Comparison of ENCODE assay signal across 8 cellular contexts in the genomic region with DNA sequence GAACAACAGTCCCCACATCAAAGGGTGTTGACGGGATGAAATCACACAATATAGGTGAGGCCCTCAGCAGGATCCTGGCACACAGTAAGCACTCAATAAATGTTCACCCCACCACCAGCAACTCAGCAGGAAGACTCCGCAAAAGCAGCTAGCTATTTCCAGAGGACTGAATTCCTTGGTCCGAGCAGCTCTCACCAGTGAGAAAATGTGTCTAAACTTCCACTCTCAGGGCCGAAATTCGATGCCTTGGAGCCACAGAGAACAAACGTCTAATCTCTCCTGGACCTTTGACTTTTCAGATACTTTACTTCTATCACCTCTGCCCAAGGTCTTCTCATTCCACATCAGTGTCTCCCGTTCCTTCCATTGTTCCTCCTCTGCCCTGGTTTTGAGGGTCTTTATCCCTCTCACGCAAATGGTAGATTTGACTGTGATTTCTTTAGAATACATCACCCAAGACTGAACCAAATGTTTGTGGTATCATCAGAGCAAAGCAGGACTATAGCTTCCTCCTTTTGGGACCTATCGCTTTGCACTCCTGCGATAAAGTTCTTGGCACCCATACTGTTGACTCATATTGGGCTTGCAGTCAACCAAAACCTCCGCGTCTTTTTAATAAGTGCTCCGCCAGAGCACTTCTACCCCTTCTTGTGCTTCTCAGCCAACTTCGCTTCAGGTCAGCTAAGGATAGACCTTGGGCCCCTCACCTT. TPM values are rescaled to one million over a fixed set of nuclear protein-coding genes. Genes with fewer than 3 reads are reported as not detected.
DNase-seq lines count a peak whose midpoint lies in the region; ATAC-seq, FAIRE-seq and TF ChIP-seq lines count a peak whose summit lies in the region.

No MANE protein-coding gene starts in this region.

- H3K27me3 Mint-ChIP-seq in CD14-positive monocyte (ENCODE audit: low read depth in 3 of 3), result no peaks in the 10 kb centered on the region
- peaks cover 5% of the 10 kb centered on the region for H3K27me3 Mint-ChIP-seq in activated naive CD8-positive, alpha-beta T cell treated with anti-CD3 and anti-CD28 coated beads, Interleukin-2, amount 10 ng/mL, durations not matched to agents 7 days and 5 days

- H3K4me1 Mint-ChIP-seq in CD14-positive monocyte, result peaks cover 66% of the 10 kb centered on the region
- H3K4me1 Mint-ChIP-seq in activated naive CD8-positive, alpha-beta T cell treated with anti-CD3 and anti-CD28 coated beads, Interleukin-2, amount 10 ng/mL, durations not matched to agents 7 days and 5 days, result peaks cover 33% of the 10 kb centered on the region

- FAIRE-seq in kidney (lab: Jason Lieb, UNC), result no peak

- H3K9me3 Mint-ChIP-seq in CD14-positive monocyte, result peaks cover 0 to 3% (median 0%) of the 10 kb centered on the region in 7 donors
- no peaks in the 10 kb centered on the region for H3K9me3 Mint-ChIP-seq in activated naive CD8-positive, alpha-beta T cell treated with anti-CD3 and anti-CD28 coated beads, Interleukin-2, amount 10 ng/mL, durations not matched to agents 7 days and 5 days

- ATAC-seq in HG02870 (IDR thresholded peaks at IDR 0.05; ENCODE audit: unreplicated experiment) (peak; percentile 44), HG03521 (IDR thresholded peaks at IDR 0.05; ENCODE audit: unreplicated experiment) (no peak)
- ATAC-seq in activated naive CD8-positive, alpha-beta T cell treated with anti-CD3 and anti-CD28 coated beads, Interleukin-2, amount 10 ng/mL, durations not matched to agents 7 days and 5 days (ENCODE audit: low read depth), result no peak

- intact Hi-C loops in CD14-positive monocyte (cut with micrococcal nuclease), result loop anchor here (2.0 to 5.0 kb wide), 2 partner anchors 47 to 48 kb away; no protein-coding TSS in a partner anchor
- intact Hi-C loops in kidney (cut with DNase I), result no loop called here

- peak overlapping the region; percentile 67 to 81 for H3K4me3 ChIP-seq in kidney (ENCODE audit: low read length in 2 of 2)

- H3K9ac ChIP-seq in kidney (ENCODE audit: low read length in 2 of 2), result peak overlapping the region in 1 of 2 donors; percentile 38

- no peak for TF ChIP-seq CTCF in CD14-positive monocyte (IDR thresholded peaks at IDR 0.05)
- no peak for TF ChIP-seq CTCF in kidney (IDR thresholded peaks at IDR 0.05; ENCODE audit: borderline replicate concordance, extremely low read depth, insufficient read depth)

- peak overlapping the region; percentile 91 to 100 for H3K4me3 Mint-ChIP-seq in CD14-positive monocyte
- H3K4me3 Mint-ChIP-seq in activated naive CD8-positive, alpha-beta T cell treated with anti-CD3 and anti-CD28 coated beads, Interleukin-2, amount 10 ng/mL, durations not matched to agents 7 days and 5 days, result peak overlapping the region; percentile 89

- H3K36me3 Mint-ChIP-seq in CD14-positive monocyte, result peaks cover 5 to 10% of the 10 kb centered on the region in 2 donors
- H3K36me3 Mint-ChIP-seq in activated naive CD8-positive, alpha-beta T cell treated with anti-CD3 and anti-CD28 coated beads, Interleukin-2, amount 10 ng/mL, durations not matched to agents 7 days and 5 days, result peaks cover 13% of the 10 kb centered on the region

- DNase-seq in CD14-positive monocyte (ENCODE audit: low spot score) (peak; percentile 51), kidney (no peak), Ammon's horn (ENCODE audit: low spot score) (no peak)
- DNase-seq in activated naive CD8-positive, alpha-beta T cell treated with anti-CD3 and anti-CD28 coated beads, Interleukin-2, amount 10 ng/mL, durations not matched to agents 7 days and 5 days, result no peak
- DNase-seq in effector CD8-positive, alpha-beta T cell (lab: John Stamatoyannopoulos, UW), result no peak
- DNase-seq in NK-92 treated with Interleukin-12 subunit alpha and Interleukin-12 subunit beta, amount 100 ng/mL, for 24 hours (lab: John Stamatoyannopoulos, UW), result no peak

- no peaks in the 10 kb centered on the region for H3K9me3 ChIP-seq in kidney (ENCODE audit: control insufficient read depth in 1 of 2, low read length in 2 of 2)

- peak overlapping the region; percentile 88 to 99 (median 92) for H3K27ac Mint-ChIP-seq in CD14-positive monocyte
- H3K27ac Mint-ChIP-seq in activated naive CD8-positive, alpha-beta T cell treated with anti-CD3 and anti-CD28 coated beads, Interleukin-2, amount 10 ng/mL, durations not matched to agents 7 days and 5 days, result peak overlapping the region; percentile 80

- H3K4me1 ChIP-seq in kidney (ENCODE audit: control insufficient read depth in 1 of 2, insufficient read depth in 1 of 2, low read depth in 1 of 2, low read length in 2 of 2), result peaks cover 8 to 11% of the 10 kb centered on the region in 2 donors

- no peaks in the 10 kb centered on the region for H3K36me3 ChIP-seq in kidney (ENCODE audit: control insufficient read depth in 1 of 2, insufficient read depth in 2 of 2, low read length in 2 of 2)

- POLR2A ChIA-PET in activated naive CD8-positive, alpha-beta T cell treated with anti-CD3 and anti-CD28 coated beads, Interleukin-2, amount 10 ng/mL, durations not matched to agents 7 days and 5 days (lab: Charles Lee), result interaction anchor here (0.6 to 3.0 kb wide), 4 partner anchors 13 to 277 kb away, joined by 4 to 20 read pairs (median 6); a partner anchor contains a TSS

- no peak overlapping the region for H3K27ac ChIP-seq in kidney (ENCODE audit: low read depth in 2 of 2, low read length in 2 of 2)

RNA-seq across cellular contexts. Expression of a gene that starts 0.9 kb away (rescaled TPM):
- polyA plus RNA-seq in CD14-positive monocyte (100 to 1,000 TPM in 1 of 2 donors, 10 to 100 TPM in 1; 81.8 to 116 TPM), kidney (ENCODE audit: insufficient read depth, low read depth, low replicate concordance) (30.9 TPM)
- 10 to 100 TPM; 68.9 to 69.4 TPM for total RNA-seq in activated naive CD8-positive, alpha-beta T cell treated with anti-CD3 and anti-CD28 coated beads, Interleukin-2, amount 10 ng/mL, durations not matched to agents 7 days and 5 days
- 91.7 TPM for total RNA-seq in kidney

RNA-seq across cellular contexts. Expression of a gene that starts 51.7 kb away (rescaled TPM):
- polyA plus RNA-seq in CD14-positive monocyte (not detected), kidney (ENCODE audit: insufficient read depth, low read depth, low replicate concordance) (not detected)
- total RNA-seq in activated naive CD8-positive, alpha-beta T cell treated with anti-CD3 and anti-CD28 coated beads, Interleukin-2, amount 10 ng/mL, durations not matched to agents 7 days and 5 days, result not detected
- total RNA-seq in kidney, result not detected
